10 cellular contexts compared by ENCODE assay signal in genomic region chr10:77505431-77506334, GRCh38.
DNase-seq lines count a peak whose midpoint lies in the region; ATAC-seq and TF ChIP-seq lines count a peak whose summit lies in the region.
"Had no signal": no experiment of that assay in that cellular context is flagged by ENCODE, and none has a peak within 500 bp of the region (broad histone marks: within the 10 kb centered on the region; RNA-seq: fewer than 3 reads in every experiment).

No MANE protein-coding gene starts in this region.

- intact Hi-C loops in heart left ventricle (cut with DNase I), result no loop called here

- H3K4me1 ChIP-seq in skeletal muscle satellite cell (ENCODE audit: control insufficient read depth, insufficient read depth, low read length) (peaks cover 62% of the 10 kb centered on the region), heart left ventricle (peaks cover 0 to 18% (median 0%) of the 10 kb centered on the region in 12 donors)

- H3K4me2 ChIP-seq in skeletal muscle satellite cell (ENCODE audit: low read length), result peak overlapping the region; percentile 64

- DNase-seq in GM03348 (ENCODE audit: low spot score), result peak; percentile 82
- peak; percentile 56 for DNase-seq in RKO (ENCODE audit: low spot score)
- DNase-seq in fibroblast of gingiva (ENCODE audit: low read depth), result peak; percentile 77
- no peak for DNase-seq in NCI-H446 (lab: John Stamatoyannopoulos, UW)
- no peak for DNase-seq in activated gamma-delta T cell (lab: John Stamatoyannopoulos, UW)
- DNase-seq in heart left ventricle, result no peak
- DNase-seq: NCI-H2081 treated with DMSO at 0.1 percent for 48 hours had no signal

- TF ChIP-seq POLR2A in heart left ventricle (IDR thresholded peaks at IDR 0.05), result no peak

- H3K27ac ChIP-seq in heart left ventricle, result no peak overlapping the region

- no peak for TF ChIP-seq CTCF in heart left ventricle (IDR thresholded peaks at IDR 0.05)

- H3K4me3 ChIP-seq in skeletal muscle satellite cell (ENCODE audit: low read length), result peak overlapping the region; percentile 42
- H3K4me3 ChIP-seq in heart left ventricle, result no peak overlapping the region
- H3K4me3 ChIP-seq: gastroesophageal sphincter had no signal

- H3K36me3 ChIP-seq in skeletal muscle satellite cell (ENCODE audit: insufficient read depth, low read length) (no peaks in the 10 kb centered on the region), heart left ventricle (no peaks in the 10 kb centered on the region)
- H3K36me3 ChIP-seq: gastroesophageal sphincter had no signal

- H3K9me3 ChIP-seq in skeletal muscle satellite cell (replicated peaks; ENCODE audit: low read length) (no peaks in the 10 kb centered on the region), heart left ventricle (no peaks in the 10 kb centered on the region)
- H3K9me3 ChIP-seq: gastroesophageal sphincter had no signal

- no peak for ATAC-seq in heart left ventricle
- ATAC-seq in GM21381 (IDR thresholded peaks at IDR 0.05; ENCODE audit: unreplicated experiment), result no peak
- ATAC-seq: gastroesophageal sphincter had no signal

- 67 to 73% (median 70%) methylated on average over 2 of the region's 2 CpGs for WGBS in heart left ventricle, 4 donors

- H3K27me3 ChIP-seq in skeletal muscle satellite cell (ENCODE audit: control insufficient read depth, insufficient read depth, low read length), result no peaks in the 10 kb centered on the region
- H3K27me3 ChIP-seq in heart left ventricle, result peaks cover 0 to 21% (median 0%) of the 10 kb centered on the region in 9 donors
- H3K27me3 ChIP-seq: gastroesophageal sphincter had no signal

- peak overlapping the region; percentile 52 for H3K9ac ChIP-seq in skeletal muscle satellite cell (ENCODE audit: low read depth, low read length)

Comparison
In these comparisons a context has a peak if more than half of its experiments do, and no peak if none do; other contexts are left out.
1. DNase-seq: peak in GM03348 (single experiment), RKO (single experiment) and fibroblast of gingiva (single experiment); none in NCI-H446 (0 of 2), activated gamma-delta T cell (single experiment) and heart left ventricle (0 of 5).